14 cellular contexts compared by ENCODE assay signal in the genomic region with DNA sequence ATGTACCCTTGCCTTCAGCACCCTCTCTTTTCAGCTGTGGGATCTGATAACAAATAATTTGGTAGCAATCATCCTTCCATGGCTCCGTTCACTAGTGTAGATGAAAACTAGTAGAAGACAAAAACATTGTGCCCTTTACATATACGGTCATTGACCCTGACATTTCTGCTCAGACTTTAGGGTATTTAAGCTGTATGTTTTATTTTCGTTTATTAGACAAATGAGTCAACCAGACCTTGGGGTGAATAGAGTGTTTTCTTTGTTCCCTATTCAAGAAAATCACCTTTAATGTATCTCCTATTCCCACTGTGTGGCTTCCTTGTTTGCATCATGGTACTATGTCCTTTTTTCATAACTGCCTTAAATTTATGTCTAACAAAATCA.
DNase-seq lines count a peak whose midpoint lies in the region; ATAC-seq and TF ChIP-seq lines count a peak whose summit lies in the region.
"Had no signal": no experiment of that assay in that cellular context is flagged by ENCODE, and none has a peak within 500 bp of the region (broad histone marks: within the 10 kb centered on the region; RNA-seq: fewer than 3 reads in every experiment).

No MANE protein-coding gene starts in this region.

- no peak for DNase-seq in activated T-cell treated with anti-CD3 and anti-CD28 coated beads, Interleukin-2, amount 50 U/mL, for 4 hours
- DNase-seq in D341Med (ENCODE audit: low spot score), result no peak
- DNase-seq: activated CD4-positive, alpha-beta T cell treated with anti-CD3 and anti-CD28 coated beads, Interleukin-2, amount 10 ng/mL, durations not matched to agents 24 days and 14 days; effector memory CD4-positive, alpha-beta T cell; HCEC 1CT; mammary epithelial cell; NCI-H2227 treated with DMSO at 0.1 percent for 48 hours; PC-3 had no signal

- TF ChIP-seq CTCF in nephron (IDR thresholded peaks at IDR 0.05; ENCODE audit: unreplicated experiment in 3 of 3), result no peak

- no peak overlapping the region for H3K4me3 Mint-ChIP-seq in nephron
- H3K4me3 Mint-ChIP-seq in activated T-cell treated with anti-CD3 and anti-CD28 coated beads, Interleukin-2, amount 50 U/mL, for 4 hours, result no peak overlapping the region
- H3K4me3 Mint-ChIP-seq: activated CD4-positive, alpha-beta T cell treated with anti-CD3 and anti-CD28 coated beads, Interleukin-2, amount 10 ng/mL, durations not matched to agents 24 days and 14 days had no signal

- H3K36me3 Mint-ChIP-seq in nephron (ENCODE audit: low read depth), result no peaks in the 10 kb centered on the region
- peaks cover 8% of the 10 kb centered on the region for H3K36me3 Mint-ChIP-seq in activated T-cell treated with anti-CD3 and anti-CD28 coated beads, Interleukin-2, amount 50 U/mL, for 4 hours (ENCODE audit: insufficient read depth)

- H3K4me1 Mint-ChIP-seq in nephron, result peaks cover 23% of the 10 kb centered on the region
- peaks cover 1% of the 10 kb centered on the region for H3K4me1 Mint-ChIP-seq in activated T-cell treated with anti-CD3 and anti-CD28 coated beads, Interleukin-2, amount 50 U/mL, for 4 hours (ENCODE audit: low read depth)
- H3K4me1 Mint-ChIP-seq: activated CD4-positive, alpha-beta T cell treated with anti-CD3 and anti-CD28 coated beads, Interleukin-2, amount 10 ng/mL, durations not matched to agents 24 days and 14 days had no signal

- H3K27me3 Mint-ChIP-seq in nephron (ENCODE audit: low read depth), result no peaks in the 10 kb centered on the region
- H3K27me3 Mint-ChIP-seq in activated T-cell treated with anti-CD3 and anti-CD28 coated beads, Interleukin-2, amount 50 U/mL, for 4 hours (ENCODE audit: low read depth), result no peaks in the 10 kb centered on the region
- H3K27me3 Mint-ChIP-seq: activated CD4-positive, alpha-beta T cell treated with anti-CD3 and anti-CD28 coated beads, Interleukin-2, amount 10 ng/mL, durations not matched to agents 24 days and 14 days had no signal

- ATAC-seq in GM19043 (IDR thresholded peaks at IDR 0.05; ENCODE audit: low read depth, unreplicated experiment), result peak; percentile 16
- ATAC-seq in HG02588 (IDR thresholded peaks at IDR 0.05; ENCODE audit: unreplicated experiment), result peak; percentile 19
- peak; percentile 18 for ATAC-seq in HG03342 (IDR thresholded peaks at IDR 0.05; ENCODE audit: unreplicated experiment)
- no peak for ATAC-seq in GM21528 (IDR thresholded peaks at IDR 0.05; ENCODE audit: low FRiP score, unreplicated experiment)
- ATAC-seq in activated T-cell treated with anti-CD3 and anti-CD28 coated beads, Interleukin-2, amount 50 U/mL, for 4 hours, result no peak
- ATAC-seq: PC-3 had no signal

- no peaks in the 10 kb centered on the region for H3K9me3 Mint-ChIP-seq in nephron
- H3K9me3 Mint-ChIP-seq in activated T-cell treated with anti-CD3 and anti-CD28 coated beads, Interleukin-2, amount 50 U/mL, for 4 hours, result no peaks in the 10 kb centered on the region
- H3K9me3 Mint-ChIP-seq: activated CD4-positive, alpha-beta T cell treated with anti-CD3 and anti-CD28 coated beads, Interleukin-2, amount 10 ng/mL, durations not matched to agents 24 days and 14 days; activated T-helper 2 cell treated with anti-CD3 and anti-CD28 coated beads, Interferon-gamma antibody, Interleukin-2, Interleukin-4, amounts not matched to agents 10 μg/mL and 5 μg/mL and 100 μg/mL, durations not matched to agents 14 hours and 24 hours and 36 hours had no signal

- H3K27ac Mint-ChIP-seq in nephron, result peak overlapping the region in 2 of 3 experiments; percentile 43 to 78
- H3K27ac Mint-ChIP-seq: activated CD4-positive, alpha-beta T cell treated with anti-CD3 and anti-CD28 coated beads, Interleukin-2, amount 10 ng/mL, durations not matched to agents 24 days and 14 days; activated T-helper 2 cell treated with anti-CD3 and anti-CD28 coated beads, Interferon-gamma antibody, Interleukin-2, Interleukin-4, amounts not matched to agents 10 μg/mL and 5 μg/mL and 100 μg/mL, durations not matched to agents 14 hours and 24 hours and 36 hours had no signal

Comparison
In these comparisons a context has a peak if more than half of its experiments do, and no peak if none do; other contexts are left out.
1. ATAC-seq: peak in GM19043 (single experiment), HG02588 (single experiment) and HG03342 (single experiment); none in GM21528 (single experiment) and activated T-cell treated with anti-CD3 and anti-CD28 coated beads, Interleukin-2, amount 50 U/mL, for 4 hours (0 of 2).